In genomic region chr20:31738729-31739549, GRCh38 we compare ENCODE assay signal across 1 cellular context.
TF ChIP-seq lines count a peak whose summit lies in the region.

Gene TPX2, plus strand, starts transcription at chr20:31739290. Its CDS starts 18,187 bp downstream, at chr20:31757477.

TF ChIP-seq in liver, 16 proteins besides CTCF, POLR2A, EP300 and RAD21 (continued from another document):
- no peak for TF ChIP-seq FOXA2 (IDR thresholded peaks at IDR 0.05)
- peak; percentile 78 to 93 for TF ChIP-seq GABPA (IDR thresholded peaks at IDR 0.05 in 1 of 2, conservative IDR thresholded peaks at IDR 0.05 in 1 of 2)
- peak; percentile 92 for TF ChIP-seq YY1 (IDR thresholded peaks at IDR 0.05)
TF ChIP-seq in liver: peak in this region for 8.
